Comparison of ENCODE assay signal across 12 cellular contexts in genomic region chr14:55699131-55700057, GRCh38.
A peak's percentile ranks its signal among the peaks of the same experiment; 100 is the strongest.
DNase-seq lines count a peak whose midpoint lies in the region; ATAC-seq, FAIRE-seq and TF ChIP-seq lines count a peak whose summit lies in the region.
"Had no signal": no experiment of that assay in that cellular context is flagged by ENCODE, and none has a peak within 500 bp of the region (broad histone marks: within the 10 kb centered on the region; RNA-seq: fewer than 3 reads in every experiment).

No MANE protein-coding gene starts in this region.

- H3K9me3 Mint-ChIP-seq in WTC11 = peaks cover 16% of the 10 kb centered on the region

- no peak for TF ChIP-seq CTCF in WTC11 (IDR thresholded peaks at IDR 0.05)

- peak; percentile 84 for FAIRE-seq in HTR-8/SVneo (lab: Jason Lieb, UNC)
- FAIRE-seq: G401.6 had no signal

- no peaks in the 10 kb centered on the region for H3K27me3 Mint-ChIP-seq in WTC11 (ENCODE audit: low read depth)
- H3K27me3 Mint-ChIP-seq: activated naive CD8-positive, alpha-beta T cell had no signal

- POLR2A ChIA-PET in WTC11 (lab: Charles Lee) = no interaction called here

- DNase-seq in COLO829 (ENCODE audit: low spot score) (peak; percentile 70), HTR-8/SVneo (ENCODE audit: insufficient read length, low spot score) (peak; percentile 40), WTC11 (ENCODE audit: low spot score) (no peak), iPS DF 4.7 (ENCODE audit: extremely low read depth, low spot score) (peak; percentile 46), left cardiac atrium (no peak)
- DNase-seq in activated CD8-positive, alpha-beta memory T cell treated with anti-CD3 and anti-CD28 coated beads, Interleukin-2, amount 50 U/mL, for 48 hours = no peak
- DNase-seq: activated CD4-positive, alpha-beta T cell treated with anti-CD3 and anti-CD28 coated beads, Interleukin-2, amount 50 U/mL, for 4 hours had no signal

- H3K4me3 Mint-ChIP-seq in WTC11 = no peak overlapping the region
- H3K4me3 Mint-ChIP-seq: activated naive CD8-positive, alpha-beta T cell had no signal

- intact Hi-C loops in left cardiac atrium (cut with DNase I) = no loop called here

- H3K4me1 Mint-ChIP-seq in WTC11 = peaks cover 26% of the 10 kb centered on the region

- H3K27ac Mint-ChIP-seq in WTC11 = no peak overlapping the region
- H3K27ac Mint-ChIP-seq: activated naive CD8-positive, alpha-beta T cell had no signal

- ATAC-seq in WTC11 (peak; percentile 58), GM18868 (IDR thresholded peaks at IDR 0.05; ENCODE audit: unreplicated experiment) (no peak), HG02610 (IDR thresholded peaks at IDR 0.05; ENCODE audit: unreplicated experiment) (no peak), left cardiac atrium (no peak)
- ATAC-seq: Panc1 had no signal

- peaks cover 8% of the 10 kb centered on the region for H3K36me3 Mint-ChIP-seq in WTC11

- CTCF ChIA-PET in WTC11 (lab: Charles Lee) = no interaction called here

TF ChIP-seq in WTC11, 78 proteins besides CTCF, POLR2A, EP300 and RAD21:
- TF ChIP-seq CDX4 (CRISPR knock-in tag; IDR thresholded peaks at IDR 0.05; ENCODE audit: borderline replicate concordance) (no peak), GTF2I (CRISPR knock-in tag; conservative IDR thresholded peaks at IDR 0.05) (no peak), ZNF317 (CRISPR knock-in tag; IDR thresholded peaks at IDR 0.05; ENCODE audit: borderline replicate concordance, low read depth) (no peak), CREM (CRISPR knock-in tag; IDR thresholded peaks at IDR 0.05) (no peak), GABPB1 (CRISPR knock-in tag; IDR thresholded peaks at IDR 0.05) (no peak), ZNF423 (CRISPR knock-in tag; IDR thresholded peaks at IDR 0.05) (no peak), E2F5 (CRISPR knock-in tag; IDR thresholded peaks at IDR 0.05) (no peak)
- TF ChIP-seq, protein P1, sequence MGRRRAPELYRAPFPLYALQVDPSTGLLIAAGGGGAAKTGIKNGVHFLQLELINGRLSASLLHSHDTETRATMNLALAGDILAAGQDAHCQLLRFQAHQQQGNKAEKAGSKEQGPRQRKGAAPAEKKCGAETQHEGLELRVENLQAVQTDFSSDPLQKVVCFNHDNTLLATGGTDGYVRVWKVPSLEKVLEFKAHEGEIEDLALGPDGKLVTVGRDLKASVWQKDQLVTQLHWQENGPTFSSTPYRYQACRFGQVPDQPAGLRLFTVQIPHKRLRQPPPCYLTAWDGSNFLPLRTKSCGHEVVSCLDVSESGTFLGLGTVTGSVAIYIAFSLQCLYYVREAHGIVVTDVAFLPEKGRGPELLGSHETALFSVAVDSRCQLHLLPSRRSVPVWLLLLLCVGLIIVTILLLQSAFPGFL (CRISPR knock-in tag; IDR thresholded peaks at IDR 0.05; ENCODE audit: borderline replicate concordance) = no peak
- TF ChIP-seq, protein P2, sequence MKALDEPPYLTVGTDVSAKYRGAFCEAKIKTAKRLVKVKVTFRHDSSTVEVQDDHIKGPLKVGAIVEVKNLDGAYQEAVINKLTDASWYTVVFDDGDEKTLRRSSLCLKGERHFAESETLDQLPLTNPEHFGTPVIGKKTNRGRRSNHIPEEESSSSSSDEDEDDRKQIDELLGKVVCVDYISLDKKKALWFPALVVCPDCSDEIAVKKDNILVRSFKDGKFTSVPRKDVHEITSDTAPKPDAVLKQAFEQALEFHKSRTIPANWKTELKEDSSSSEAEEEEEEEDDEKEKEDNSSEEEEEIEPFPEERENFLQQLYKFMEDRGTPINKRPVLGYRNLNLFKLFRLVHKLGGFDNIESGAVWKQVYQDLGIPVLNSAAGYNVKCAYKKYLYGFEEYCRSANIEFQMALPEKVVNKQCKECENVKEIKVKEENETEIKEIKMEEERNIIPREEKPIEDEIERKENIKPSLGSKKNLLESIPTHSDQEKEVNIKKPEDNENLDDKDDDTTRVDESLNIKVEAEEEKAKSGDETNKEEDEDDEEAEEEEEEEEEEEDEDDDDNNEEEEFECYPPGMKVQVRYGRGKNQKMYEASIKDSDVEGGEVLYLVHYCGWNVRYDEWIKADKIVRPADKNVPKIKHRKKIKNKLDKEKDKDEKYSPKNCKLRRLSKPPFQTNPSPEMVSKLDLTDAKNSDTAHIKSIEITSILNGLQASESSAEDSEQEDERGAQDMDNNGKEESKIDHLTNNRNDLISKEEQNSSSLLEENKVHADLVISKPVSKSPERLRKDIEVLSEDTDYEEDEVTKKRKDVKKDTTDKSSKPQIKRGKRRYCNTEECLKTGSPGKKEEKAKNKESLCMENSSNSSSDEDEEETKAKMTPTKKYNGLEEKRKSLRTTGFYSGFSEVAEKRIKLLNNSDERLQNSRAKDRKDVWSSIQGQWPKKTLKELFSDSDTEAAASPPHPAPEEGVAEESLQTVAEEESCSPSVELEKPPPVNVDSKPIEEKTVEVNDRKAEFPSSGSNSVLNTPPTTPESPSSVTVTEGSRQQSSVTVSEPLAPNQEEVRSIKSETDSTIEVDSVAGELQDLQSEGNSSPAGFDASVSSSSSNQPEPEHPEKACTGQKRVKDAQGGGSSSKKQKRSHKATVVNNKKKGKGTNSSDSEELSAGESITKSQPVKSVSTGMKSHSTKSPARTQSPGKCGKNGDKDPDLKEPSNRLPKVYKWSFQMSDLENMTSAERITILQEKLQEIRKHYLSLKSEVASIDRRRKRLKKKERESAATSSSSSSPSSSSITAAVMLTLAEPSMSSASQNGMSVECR (CRISPR knock-in tag; IDR thresholded peaks at IDR 0.05; ENCODE audit: borderline replicate concordance) = no peak
- TF ChIP-seq, protein P3, sequence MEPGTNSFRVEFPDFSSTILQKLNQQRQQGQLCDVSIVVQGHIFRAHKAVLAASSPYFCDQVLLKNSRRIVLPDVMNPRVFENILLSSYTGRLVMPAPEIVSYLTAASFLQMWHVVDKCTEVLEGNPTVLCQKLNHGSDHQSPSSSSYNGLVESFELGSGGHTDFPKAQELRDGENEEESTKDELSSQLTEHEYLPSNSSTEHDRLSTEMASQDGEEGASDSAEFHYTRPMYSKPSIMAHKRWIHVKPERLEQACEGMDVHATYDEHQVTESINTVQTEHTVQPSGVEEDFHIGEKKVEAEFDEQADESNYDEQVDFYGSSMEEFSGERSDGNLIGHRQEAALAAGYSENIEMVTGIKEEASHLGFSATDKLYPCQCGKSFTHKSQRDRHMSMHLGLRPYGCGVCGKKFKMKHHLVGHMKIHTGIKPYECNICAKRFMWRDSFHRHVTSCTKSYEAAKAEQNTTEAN (CRISPR knock-in tag; IDR thresholded peaks at IDR 0.05) = no peak
TF ChIP-seq in WTC11: peak in this region for 0.

Comparison
In these comparisons a context has a peak if more than half of its experiments do, and no peak if none do; other contexts are left out.
1. DNase-seq: peak in COLO829 (single experiment), HTR-8/SVneo (single experiment) and iPS DF 4.7 (single experiment); none in WTC11 (single experiment), activated CD8-positive, alpha-beta memory T cell treated with anti-CD3 and anti-CD28 coated beads, Interleukin-2, amount 50 U/mL, for 48 hours (single experiment) and left cardiac atrium (single experiment).